In the genomic region with DNA sequence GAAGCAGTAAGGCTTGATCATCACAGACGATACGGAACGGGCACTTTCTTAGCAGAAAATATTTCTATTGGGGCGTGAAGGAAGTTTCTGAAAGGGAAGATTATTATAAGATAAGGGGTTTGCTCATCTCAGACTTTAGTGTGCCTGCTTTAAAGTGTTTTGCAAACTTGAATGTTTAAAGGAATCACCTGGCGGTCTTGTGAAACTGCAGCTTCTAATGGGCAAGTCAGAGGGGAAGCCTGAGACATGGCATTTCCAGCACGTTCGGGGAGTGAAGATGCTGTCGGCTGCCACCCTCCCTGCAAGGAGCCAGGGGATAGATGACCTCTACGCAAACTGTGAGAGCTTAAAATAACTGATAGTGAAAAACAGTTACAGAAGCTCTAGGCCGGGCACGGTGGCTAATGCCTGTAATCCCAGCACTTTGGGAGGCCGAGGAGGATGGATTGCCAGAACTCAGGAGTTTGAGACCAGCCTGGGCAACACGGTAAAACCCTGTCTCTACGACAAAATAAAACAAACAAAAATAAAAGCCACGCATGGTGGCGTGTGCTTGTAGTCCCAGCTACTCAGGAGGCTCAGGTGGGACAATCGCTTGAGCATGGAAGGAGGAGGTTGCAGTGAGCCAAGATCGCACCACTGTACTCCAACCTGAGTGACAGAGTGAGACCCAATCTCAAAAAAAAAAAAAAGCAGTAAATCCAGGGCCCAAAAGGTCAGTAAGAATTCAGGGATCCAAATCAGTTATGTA, we compare ENCODE assay signal across 8 cellular contexts. TPM values are rescaled to one million over a fixed set of nuclear protein-coding genes. Genes with fewer than 3 reads are reported as not detected.
DNase-seq lines count a peak whose midpoint lies in the region; ATAC-seq and TF ChIP-seq lines count a peak whose summit lies in the region.

No MANE protein-coding gene starts in this region.

- H3K27ac Mint-ChIP-seq in CD4-positive, alpha-beta T cell, result peak overlapping the region; percentile 51

- no peaks in the 10 kb centered on the region for H3K36me3 ChIP-seq in muscle layer of duodenum (ENCODE audit: control insufficient read depth in 1 of 2, insufficient read depth in 2 of 2, low read length in 2 of 2)

- peak overlapping the region; percentile 52 for H3K4me3 ChIP-seq in Jurkat, Clone E6-1 (ENCODE audit: low read length)
- peak overlapping the region; percentile 63 to 88 for H3K4me3 ChIP-seq in muscle layer of duodenum (ENCODE audit: low read depth in 1 of 2, low read length in 2 of 2)

- in situ Hi-C loops in ACHN (cut with HindIII; ENCODE audit: low pct_ligation_motif_present, low pct_unique_long_range_greater_than_20kb, low sequenced_read_pairs), result no loop called here

- H3K27me3 ChIP-seq in CD4-positive, alpha-beta T cell (ENCODE audit: control insufficient read depth, insufficient read depth, low read length), result no peaks in the 10 kb centered on the region
- no peaks in the 10 kb centered on the region for H3K27me3 ChIP-seq in muscle layer of duodenum (ENCODE audit: low read depth, low read length)

- H3K9me3 Mint-ChIP-seq in CD4-positive, alpha-beta T cell, result no peaks in the 10 kb centered on the region

- no peaks in the 10 kb centered on the region for H3K27me3 Mint-ChIP-seq in CD4-positive, alpha-beta T cell

- DNase-seq in CD4-positive, alpha-beta T cell, result no peak
- no peak for DNase-seq in Jurkat, Clone E6-1 (ENCODE audit: low read depth, low spot score)
- DNase-seq in cerebellar cortex (ENCODE audit: low spot score) (peak; percentile 60), ACHN (no peak), NCI-H524 (lab: John Stamatoyannopoulos, UW) (no peak), SIG-M5 (lab: John Stamatoyannopoulos, UW) (no peak)

- POLR2A ChIA-PET in CD4-positive, alpha-beta T cell (lab: Charles Lee), result interaction anchor here (0.8 to 2.7 kb wide), 4 partner anchors 23 to 1932 kb away, joined by 3 to 19 read pairs (median 4); partner anchors contain the start of genes SEC23B and SNRPB2

- TF ChIP-seq CTCF in CD4-positive, alpha-beta T cell (IDR thresholded peaks at IDR 0.05), result no peak

- CTCF ChIA-PET in CD4-positive, alpha-beta T cell (lab: Charles Lee), result no interaction called here

- H3K4me3 Mint-ChIP-seq in CD4-positive, alpha-beta T cell, result peak overlapping the region; percentile 92

- H3K27ac ChIP-seq in CD4-positive, alpha-beta T cell (ENCODE audit: low read depth, low read length), result no peak overlapping the region
- peak overlapping the region; percentile 65 for H3K27ac ChIP-seq in muscle layer of duodenum (ENCODE audit: low read length)

- peak; percentile 5 for ATAC-seq in CD4-positive, alpha-beta T cell (ENCODE audit: poor library complexity)
- ATAC-seq in GM19023 (IDR thresholded peaks at IDR 0.05; ENCODE audit: unreplicated experiment), result no peak

- no peaks in the 10 kb centered on the region for H3K9me3 ChIP-seq in CD4-positive, alpha-beta T cell (ENCODE audit: control insufficient read depth, low read length)
- no peaks in the 10 kb centered on the region for H3K9me3 ChIP-seq in muscle layer of duodenum (ENCODE audit: control insufficient read depth in 1 of 2, low read length in 2 of 2)

- H3K4me1 ChIP-seq in muscle layer of duodenum (ENCODE audit: control insufficient read depth in 1 of 2, insufficient read depth in 2 of 2, low read length in 2 of 2), result peaks cover 5 to 15% of the 10 kb centered on the region in 2 donors

- intact Hi-C loops in CD4-positive, alpha-beta T cell (cut with DNase I, micrococcal nuclease), result loop anchor here in 1 of 2 experiments (10.0 kb wide), 2 partner anchors 1109 to 1559 kb away; partner anchors contain the start of genes KAT14, PET117 and RRBP1

- H3K36me3 Mint-ChIP-seq in CD4-positive, alpha-beta T cell (ENCODE audit: low read depth), result no peaks in the 10 kb centered on the region

- H3K4me1 Mint-ChIP-seq in CD4-positive, alpha-beta T cell (ENCODE audit: low read depth), result peaks cover 45% of the 10 kb centered on the region

RNA-seq across cellular contexts. Expression of gene KIF16B, which starts 2.3 kb away (rescaled TPM):
- total RNA-seq in CD4-positive, alpha-beta T cell, result 10 to 100 TPM; 10.2 to 11.5 TPM
- 4.4 TPM for polyA plus RNA-seq in Jurkat, Clone E6-1 (2012; ENCODE audit: insufficient read depth, insufficient read length)
